1 cellular context compared by ENCODE assay signal in the genomic region with DNA sequence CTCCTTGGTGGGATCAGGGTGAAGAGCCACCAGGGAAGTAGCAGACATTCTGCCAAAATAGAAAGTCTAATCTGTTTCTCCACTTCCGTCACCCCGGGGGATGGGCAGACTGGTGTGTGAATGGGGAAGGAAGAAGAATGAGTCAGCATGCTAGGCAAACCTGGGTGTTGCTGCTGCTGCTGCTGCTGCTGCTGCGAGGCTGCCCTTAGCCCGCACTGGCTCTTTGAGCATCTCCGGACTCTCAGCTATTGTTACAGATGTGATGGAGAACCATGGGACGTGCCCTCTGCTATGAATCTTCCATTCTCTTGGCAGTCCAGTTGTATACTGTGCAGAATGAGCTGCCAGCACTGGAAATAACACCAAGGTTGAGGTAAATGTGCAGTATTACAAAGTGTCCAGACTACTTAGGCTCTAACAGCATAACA.
TF ChIP-seq lines count a peak whose summit lies in the region.

No MANE protein-coding gene starts in this region.

TF ChIP-seq in HEK293, 187 proteins besides CTCF, POLR2A, EP300 and RAD21 (continues in another document):
- TF ChIP-seq, protein P1, sequence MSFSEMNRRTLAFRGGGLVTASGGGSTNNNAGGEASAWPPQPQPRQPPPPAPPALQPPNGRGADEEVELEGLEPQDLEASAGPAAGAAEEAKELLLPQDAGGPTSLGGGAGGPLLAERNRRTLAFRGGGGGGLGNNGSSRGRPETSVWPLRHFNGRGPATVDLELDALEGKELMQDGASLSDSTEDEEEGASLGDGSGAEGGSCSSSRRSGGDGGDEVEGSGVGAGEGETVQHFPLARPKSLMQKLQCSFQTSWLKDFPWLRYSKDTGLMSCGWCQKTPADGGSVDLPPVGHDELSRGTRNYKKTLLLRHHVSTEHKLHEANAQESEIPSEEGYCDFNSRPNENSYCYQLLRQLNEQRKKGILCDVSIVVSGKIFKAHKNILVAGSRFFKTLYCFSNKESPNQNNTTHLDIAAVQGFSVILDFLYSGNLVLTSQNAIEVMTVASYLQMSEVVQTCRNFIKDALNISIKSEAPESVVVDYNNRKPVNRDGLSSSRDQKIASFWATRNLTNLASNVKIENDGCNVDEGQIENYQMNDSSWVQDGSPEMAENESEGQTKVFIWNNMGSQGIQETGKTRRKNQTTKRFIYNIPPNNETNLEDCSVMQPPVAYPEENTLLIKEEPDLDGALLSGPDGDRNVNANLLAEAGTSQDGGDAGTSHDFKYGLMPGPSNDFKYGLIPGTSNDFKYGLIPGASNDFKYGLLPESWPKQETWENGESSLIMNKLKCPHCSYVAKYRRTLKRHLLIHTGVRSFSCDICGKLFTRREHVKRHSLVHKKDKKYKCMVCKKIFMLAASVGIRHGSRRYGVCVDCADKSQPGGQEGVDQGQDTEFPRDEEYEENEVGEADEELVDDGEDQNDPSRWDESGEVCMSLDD (tag by site-specific recombination; IDR thresholded peaks at IDR 0.05): no peak
- no peak for TF ChIP-seq ZNF843 (tag by site-specific recombination; IDR thresholded peaks at IDR 0.05)
- no peak for TF ChIP-seq HOXC10 (CRISPR knock-in tag; IDR thresholded peaks at IDR 0.05)
- TF ChIP-seq KLF16 (tag by site-specific recombination; IDR thresholded peaks at IDR 0.05): no peak
- TF ChIP-seq ZFHX2 (tag by site-specific recombination; conservative IDR thresholded peaks at IDR 0.05): no peak
- TF ChIP-seq ZNF23 (tag by site-specific recombination; IDR thresholded peaks at IDR 0.05; ENCODE audit: borderline replicate concordance): no peak
- no peak for TF ChIP-seq ZFP41 (tag by site-specific recombination; IDR thresholded peaks at IDR 0.05; ENCODE audit: borderline replicate concordance)
- TF ChIP-seq, protein P2, sequence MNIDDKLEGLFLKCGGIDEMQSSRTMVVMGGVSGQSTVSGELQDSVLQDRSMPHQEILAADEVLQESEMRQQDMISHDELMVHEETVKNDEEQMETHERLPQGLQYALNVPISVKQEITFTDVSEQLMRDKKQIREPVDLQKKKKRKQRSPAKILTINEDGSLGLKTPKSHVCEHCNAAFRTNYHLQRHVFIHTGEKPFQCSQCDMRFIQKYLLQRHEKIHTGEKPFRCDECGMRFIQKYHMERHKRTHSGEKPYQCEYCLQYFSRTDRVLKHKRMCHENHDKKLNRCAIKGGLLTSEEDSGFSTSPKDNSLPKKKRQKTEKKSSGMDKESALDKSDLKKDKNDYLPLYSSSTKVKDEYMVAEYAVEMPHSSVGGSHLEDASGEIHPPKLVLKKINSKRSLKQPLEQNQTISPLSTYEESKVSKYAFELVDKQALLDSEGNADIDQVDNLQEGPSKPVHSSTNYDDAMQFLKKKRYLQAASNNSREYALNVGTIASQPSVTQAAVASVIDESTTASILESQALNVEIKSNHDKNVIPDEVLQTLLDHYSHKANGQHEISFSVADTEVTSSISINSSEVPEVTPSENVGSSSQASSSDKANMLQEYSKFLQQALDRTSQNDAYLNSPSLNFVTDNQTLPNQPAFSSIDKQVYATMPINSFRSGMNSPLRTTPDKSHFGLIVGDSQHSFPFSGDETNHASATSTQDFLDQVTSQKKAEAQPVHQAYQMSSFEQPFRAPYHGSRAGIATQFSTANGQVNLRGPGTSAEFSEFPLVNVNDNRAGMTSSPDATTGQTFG (tag by site-specific recombination; IDR thresholded peaks at IDR 0.05; ENCODE audit: borderline replicate concordance): no peak
- TF ChIP-seq ZNF350 (tag by site-specific recombination; IDR thresholded peaks at IDR 0.05): no peak
- no peak for TF ChIP-seq PRDM1 (tag by site-specific recombination; IDR thresholded peaks at IDR 0.05)
- TF ChIP-seq MYNN (tag by site-specific recombination; IDR thresholded peaks at IDR 0.05; ENCODE audit: borderline replicate concordance): no peak
- TF ChIP-seq TRIM28 (IDR thresholded peaks at IDR 0.05; ENCODE audit: borderline replicate concordance, low read length): peak; percentile 56; the same call in 1 of the 2 replicates
- TF ChIP-seq ZNF48 (tag by site-specific recombination; IDR thresholded peaks at IDR 0.05): no peak
- no peak for TF ChIP-seq ZBTB1 (tag by site-specific recombination; IDR thresholded peaks at IDR 0.05)
- no peak for TF ChIP-seq ZNF426 (tag by site-specific recombination; IDR thresholded peaks at IDR 0.05)
- TF ChIP-seq ZNF335 (tag by site-specific recombination; conservative IDR thresholded peaks at IDR 0.05): no peak
- TF ChIP-seq OSR2 (tag by site-specific recombination; IDR thresholded peaks at IDR 0.05): peak; percentile 46
- no peak for TF ChIP-seq HOXA7 (CRISPR knock-in tag; IDR thresholded peaks at IDR 0.05; ENCODE audit: borderline replicate concordance)
- TF ChIP-seq SP2 (tag by site-specific recombination; IDR thresholded peaks at IDR 0.05): no peak
- no peak for TF ChIP-seq ZNF791 (tag by site-specific recombination; IDR thresholded peaks at IDR 0.05)
- no peak for TF ChIP-seq REPIN1 (tag by site-specific recombination; IDR thresholded peaks at IDR 0.05; ENCODE audit: low read depth)
- peak; percentile 73 for TF ChIP-seq ZNF600 (tag by site-specific recombination; IDR thresholded peaks at IDR 0.05)
- TF ChIP-seq, protein P3, sequence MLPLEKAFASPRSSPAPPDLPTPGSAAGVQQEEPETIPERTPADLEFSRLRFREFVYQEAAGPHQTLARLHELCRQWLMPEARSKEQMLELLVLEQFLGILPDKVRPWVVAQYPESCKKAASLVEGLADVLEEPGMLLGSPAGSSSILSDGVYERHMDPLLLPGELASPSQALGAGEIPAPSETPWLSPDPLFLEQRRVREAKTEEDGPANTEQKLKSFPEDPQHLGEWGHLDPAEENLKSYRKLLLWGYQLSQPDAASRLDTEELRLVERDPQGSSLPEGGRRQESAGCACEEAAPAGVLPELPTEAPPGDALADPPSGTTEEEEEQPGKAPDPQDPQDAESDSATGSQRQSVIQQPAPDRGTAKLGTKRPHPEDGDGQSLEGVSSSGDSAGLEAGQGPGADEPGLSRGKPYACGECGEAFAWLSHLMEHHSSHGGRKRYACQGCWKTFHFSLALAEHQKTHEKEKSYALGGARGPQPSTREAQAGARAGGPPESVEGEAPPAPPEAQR (tag by site-specific recombination; IDR thresholded peaks at IDR 0.05): no peak
- 0 out of 2 replicates have a peak, but pooled peaks have one; percentile 29 for TF ChIP-seq ZFP37 (tag by site-specific recombination; IDR thresholded peaks at IDR 0.05)
- TF ChIP-seq, protein P4, sequence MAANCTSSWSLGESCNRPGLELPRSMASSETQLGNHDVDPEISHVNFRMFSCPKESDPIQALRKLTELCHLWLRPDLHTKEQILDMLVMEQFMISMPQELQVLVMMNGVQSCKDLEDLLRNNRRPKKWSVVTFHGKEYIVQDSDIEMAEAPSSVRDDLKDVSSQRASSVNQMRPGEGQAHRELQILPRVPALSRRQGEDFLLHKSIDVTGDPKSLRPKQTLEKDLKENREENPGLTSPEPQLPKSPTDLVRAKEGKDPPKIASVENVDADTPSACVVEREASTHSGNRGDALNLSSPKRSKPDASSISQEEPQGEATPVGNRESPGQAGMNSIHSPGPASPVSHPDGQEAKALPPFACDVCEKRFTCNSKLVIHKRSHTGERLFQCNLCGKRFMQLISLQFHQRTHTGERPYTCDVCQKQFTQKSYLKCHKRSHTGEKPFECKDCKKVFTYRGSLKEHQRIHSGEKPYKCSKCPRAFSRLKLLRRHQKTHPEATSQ (tag by site-specific recombination; IDR thresholded peaks at IDR 0.05): no peak
- no peak for TF ChIP-seq ZNF2 (tag by site-specific recombination; IDR thresholded peaks at IDR 0.05)
- TF ChIP-seq, protein P5, sequence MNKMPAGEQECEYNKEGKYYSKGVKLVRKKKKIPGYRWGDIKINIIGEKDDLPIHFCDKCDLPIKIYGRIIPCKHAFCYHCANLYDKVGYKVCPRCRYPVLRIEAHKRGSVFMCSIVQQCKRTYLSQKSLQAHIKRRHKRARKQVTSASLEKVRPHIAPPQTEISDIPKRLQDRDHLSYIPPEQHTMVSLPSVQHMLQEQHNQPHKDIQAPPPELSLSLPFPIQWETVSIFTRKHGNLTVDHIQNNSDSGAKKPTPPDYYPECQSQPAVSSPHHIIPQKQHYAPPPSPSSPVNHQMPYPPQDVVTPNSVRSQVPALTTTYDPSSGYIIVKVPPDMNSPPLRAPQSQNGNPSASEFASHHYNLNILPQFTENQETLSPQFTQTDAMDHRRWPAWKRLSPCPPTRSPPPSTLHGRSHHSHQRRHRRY (tag by site-specific recombination; IDR thresholded peaks at IDR 0.05): no peak
- no peak for TF ChIP-seq ZNF501 (tag by site-specific recombination; IDR thresholded peaks at IDR 0.05)
- TF ChIP-seq ZNF138 (tag by site-specific recombination; IDR thresholded peaks at IDR 0.05; ENCODE audit: borderline replicate concordance): no peak
- TF ChIP-seq GLIS1 (tag by site-specific recombination; IDR thresholded peaks at IDR 0.05): peak; percentile 45
- no peak for TF ChIP-seq ZBTB17 (tag by site-specific recombination; IDR thresholded peaks at IDR 0.05)
- no peak for TF ChIP-seq ZNF223 (tag by site-specific recombination; IDR thresholded peaks at IDR 0.05)
- TF ChIP-seq SCRT2 (tag by site-specific recombination; IDR thresholded peaks at IDR 0.05): 0 out of 2 replicates have a peak, but pooled peaks have one; percentile 41
- no peak for TF ChIP-seq ZNF274 (IDR thresholded peaks at IDR 0.05; ENCODE audit: low read length)
- TF ChIP-seq ZNF274 (tag by site-specific recombination; IDR thresholded peaks at IDR 0.05; ENCODE audit: borderline replicate concordance): no peak
- TF ChIP-seq ZNF132 (tag by site-specific recombination; IDR thresholded peaks at IDR 0.05; ENCODE audit: borderline replicate concordance): no peak
- TF ChIP-seq, protein P6, sequence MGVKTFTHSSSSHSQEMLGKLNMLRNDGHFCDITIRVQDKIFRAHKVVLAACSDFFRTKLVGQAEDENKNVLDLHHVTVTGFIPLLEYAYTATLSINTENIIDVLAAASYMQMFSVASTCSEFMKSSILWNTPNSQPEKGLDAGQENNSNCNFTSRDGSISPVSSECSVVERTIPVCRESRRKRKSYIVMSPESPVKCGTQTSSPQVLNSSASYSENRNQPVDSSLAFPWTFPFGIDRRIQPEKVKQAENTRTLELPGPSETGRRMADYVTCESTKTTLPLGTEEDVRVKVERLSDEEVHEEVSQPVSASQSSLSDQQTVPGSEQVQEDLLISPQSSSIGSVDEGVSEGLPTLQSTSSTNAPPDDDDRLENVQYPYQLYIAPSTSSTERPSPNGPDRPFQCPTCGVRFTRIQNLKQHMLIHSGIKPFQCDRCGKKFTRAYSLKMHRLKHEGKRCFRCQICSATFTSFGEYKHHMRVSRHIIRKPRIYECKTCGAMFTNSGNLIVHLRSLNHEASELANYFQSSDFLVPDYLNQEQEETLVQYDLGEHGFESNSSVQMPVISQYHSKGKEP (tag by site-specific recombination; IDR thresholded peaks at IDR 0.05): peak; percentile 21; the same call in 1 of the 2 replicates
- no peak for TF ChIP-seq ZNF211 (tag by site-specific recombination; IDR thresholded peaks at IDR 0.05; ENCODE audit: low read depth)
- no peak for TF ChIP-seq SP7 (tag by site-specific recombination; IDR thresholded peaks at IDR 0.05)
- TF ChIP-seq ZNF24 (tag by site-specific recombination; IDR thresholded peaks at IDR 0.05): no peak
- TF ChIP-seq ZNF560 (tag by site-specific recombination; IDR thresholded peaks at IDR 0.05; ENCODE audit: borderline replicate concordance): no peak
- TF ChIP-seq, protein P7, sequence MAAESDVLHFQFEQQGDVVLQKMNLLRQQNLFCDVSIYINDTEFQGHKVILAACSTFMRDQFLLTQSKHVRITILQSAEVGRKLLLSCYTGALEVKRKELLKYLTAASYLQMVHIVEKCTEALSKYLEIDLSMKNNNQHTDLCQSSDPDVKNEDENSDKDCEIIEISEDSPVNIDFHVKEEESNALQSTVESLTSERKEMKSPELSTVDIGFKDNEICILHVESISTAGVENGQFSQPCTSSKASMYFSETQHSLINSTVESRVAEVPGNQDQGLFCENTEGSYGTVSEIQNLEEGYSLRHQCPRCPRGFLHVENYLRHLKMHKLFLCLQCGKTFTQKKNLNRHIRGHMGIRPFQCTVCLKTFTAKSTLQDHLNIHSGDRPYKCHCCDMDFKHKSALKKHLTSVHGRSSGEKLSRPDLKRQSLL (tag by site-specific recombination; IDR thresholded peaks at IDR 0.05): no peak
- no peak for TF ChIP-seq ZNF660 (tag by site-specific recombination; IDR thresholded peaks at IDR 0.05)
- no peak for TF ChIP-seq ZNF544 (tag by site-specific recombination; IDR thresholded peaks at IDR 0.05)
- TF ChIP-seq ZNF175 (tag by site-specific recombination; IDR thresholded peaks at IDR 0.05): no peak
- TF ChIP-seq ZIC2 (tag by site-specific recombination; IDR thresholded peaks at IDR 0.05): peak; percentile 75
- TF ChIP-seq, protein P8, sequence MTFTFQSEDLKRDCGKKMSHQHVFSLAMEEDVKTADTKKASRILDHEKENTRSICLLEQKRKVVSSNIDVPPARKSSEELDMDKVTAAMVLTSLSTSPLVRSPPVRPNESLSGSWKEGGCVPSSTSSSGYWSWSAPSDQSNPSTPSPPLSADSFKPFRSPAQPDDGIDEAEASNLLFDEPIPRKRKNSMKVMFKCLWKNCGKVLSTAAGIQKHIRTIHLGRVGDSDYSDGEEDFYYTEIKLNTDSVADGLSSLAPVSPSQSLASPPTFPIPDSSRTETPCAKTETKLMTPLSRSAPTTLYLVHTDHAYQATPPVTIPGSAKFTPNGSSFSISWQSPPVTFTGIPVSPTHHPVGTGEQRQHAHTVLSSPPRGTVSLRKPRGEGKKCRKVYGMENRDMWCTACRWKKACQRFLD (tag by site-specific recombination; IDR thresholded peaks at IDR 0.05): no peak
- TF ChIP-seq ZNF174 (tag by site-specific recombination; IDR thresholded peaks at IDR 0.05): no peak
- TF ChIP-seq, protein P9, sequence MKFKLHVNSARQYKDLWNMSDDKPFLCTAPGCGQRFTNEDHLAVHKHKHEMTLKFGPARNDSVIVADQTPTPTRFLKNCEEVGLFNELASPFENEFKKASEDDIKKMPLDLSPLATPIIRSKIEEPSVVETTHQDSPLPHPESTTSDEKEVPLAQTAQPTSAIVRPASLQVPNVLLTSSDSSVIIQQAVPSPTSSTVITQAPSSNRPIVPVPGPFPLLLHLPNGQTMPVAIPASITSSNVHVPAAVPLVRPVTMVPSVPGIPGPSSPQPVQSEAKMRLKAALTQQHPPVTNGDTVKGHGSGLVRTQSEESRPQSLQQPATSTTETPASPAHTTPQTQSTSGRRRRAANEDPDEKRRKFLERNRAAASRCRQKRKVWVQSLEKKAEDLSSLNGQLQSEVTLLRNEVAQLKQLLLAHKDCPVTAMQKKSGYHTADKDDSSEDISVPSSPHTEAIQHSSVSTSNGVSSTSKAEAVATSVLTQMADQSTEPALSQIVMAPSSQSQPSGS (tag by site-specific recombination; IDR thresholded peaks at IDR 0.05; ENCODE audit: low read depth): no peak
- TF ChIP-seq, protein P10, sequence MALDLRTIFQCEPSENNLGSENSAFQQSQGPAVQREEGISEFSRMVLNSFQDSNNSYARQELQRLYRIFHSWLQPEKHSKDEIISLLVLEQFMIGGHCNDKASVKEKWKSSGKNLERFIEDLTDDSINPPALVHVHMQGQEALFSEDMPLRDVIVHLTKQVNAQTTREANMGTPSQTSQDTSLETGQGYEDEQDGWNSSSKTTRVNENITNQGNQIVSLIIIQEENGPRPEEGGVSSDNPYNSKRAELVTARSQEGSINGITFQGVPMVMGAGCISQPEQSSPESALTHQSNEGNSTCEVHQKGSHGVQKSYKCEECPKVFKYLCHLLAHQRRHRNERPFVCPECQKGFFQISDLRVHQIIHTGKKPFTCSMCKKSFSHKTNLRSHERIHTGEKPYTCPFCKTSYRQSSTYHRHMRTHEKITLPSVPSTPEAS (tag by site-specific recombination; IDR thresholded peaks at IDR 0.05): no peak
- no peak for TF ChIP-seq ZNF585B (tag by site-specific recombination; IDR thresholded peaks at IDR 0.05)
- no peak for TF ChIP-seq ZNF169 (tag by site-specific recombination; IDR thresholded peaks at IDR 0.05)
- TF ChIP-seq ZNF341 (tag by site-specific recombination; IDR thresholded peaks at IDR 0.05; ENCODE audit: low read depth): no peak
- no peak for TF ChIP-seq ZNF76 (tag by site-specific recombination; IDR thresholded peaks at IDR 0.05; ENCODE audit: borderline replicate concordance, low read depth)
